ENCODE assay signal across 33 cellular contexts in the genomic region with DNA sequence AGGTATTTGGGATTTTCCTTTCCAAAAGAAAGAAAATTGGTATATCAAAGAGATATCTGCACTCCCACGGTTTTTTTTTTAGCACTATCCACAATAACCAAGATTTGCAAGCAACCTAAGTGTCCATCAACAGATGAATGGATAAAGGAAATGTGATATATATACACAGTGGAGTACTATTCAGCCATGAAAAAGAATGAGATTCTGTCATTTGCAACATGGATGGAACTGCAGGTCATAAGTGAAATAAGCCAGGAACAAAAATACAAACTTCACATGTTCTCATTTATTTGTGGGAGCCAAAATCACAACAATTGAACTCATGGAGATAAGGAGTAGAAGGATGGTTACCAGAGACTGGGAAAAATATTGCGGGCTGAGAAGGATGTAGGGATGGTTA. TPM values are rescaled to one million over a fixed set of nuclear protein-coding genes. Genes with fewer than 3 reads are reported as not detected.
DNase-seq lines count a peak whose midpoint lies in the region; ATAC-seq, FAIRE-seq and TF ChIP-seq lines count a peak whose summit lies in the region.
"Had no signal": no experiment of that assay in that cellular context is flagged by ENCODE, and none has a peak within 500 bp of the region (broad histone marks: within the 10 kb centered on the region; RNA-seq: fewer than 3 reads in every experiment).

No MANE protein-coding gene starts in this region.

- no peak overlapping the region for H3K9ac ChIP-seq in K562 (ENCODE audit: insufficient read depth in 1 of 2, low read depth in 2 of 2, low read length in 2 of 2)
- H3K9ac ChIP-seq: BLaER1; BLaER1 treated with 17β-estradiol and CSF1 and Interleukin-3, amounts not matched to agents 10 nM and 100 nM had no signal

- no peak for TF ChIP-seq EP300 in K562 (IDR thresholded peaks at IDR 0.05; ENCODE audit: low read length)

- no peak for TF ChIP-seq RAD21 in K562 (CRISPR knock-in tag; conservative IDR thresholded peaks at IDR 0.05 in 1 of 2, IDR thresholded peaks at IDR 0.05 in 1 of 2)

- no peak overlapping the region for H2AFZ ChIP-seq in K562 (ENCODE audit: low read depth, low read length)
- no peak overlapping the region for H2AFZ ChIP-seq in hepatocyte

- ATAC-seq in K562 (no peak), HG02938 (IDR thresholded peaks at IDR 0.05; ENCODE audit: unreplicated experiment) (no peak)
- ATAC-seq: A549; CD8-positive, alpha-beta T cell had no signal

- H3K36me3 ChIP-seq in HEK293 (ENCODE audit: control insufficient read depth in 2 of 2, insufficient read depth in 1 of 2, low read length in 2 of 2) (no peaks in the 10 kb centered on the region), K562 (ENCODE audit: control insufficient read depth, insufficient read depth, low read length) (no peaks in the 10 kb centered on the region), hepatocyte (replicated peaks; ENCODE audit: insufficient read depth, low read depth) (no peaks in the 10 kb centered on the region)
- H3K36me3 ChIP-seq: BE2C; BLaER1; BLaER1 treated with 17β-estradiol and CSF1 and Interleukin-3, amounts not matched to agents 10 nM and 100 nM had no signal

- TF ChIP-seq POLR2A in K562 (conservative IDR thresholded peaks at IDR 0.05) = no peak

- FAIRE-seq in HTR-8/SVneo (lab: Jason Lieb, UNC) (peak; percentile 68), K562 (lab: Jason Lieb, UNC) (no peak)
- FAIRE-seq: A204.1, A549, D721Med had no signal

- H3K9me1 ChIP-seq in K562 (ENCODE audit: control insufficient read depth, insufficient read depth, low read length) = no peaks in the 10 kb centered on the region

- H3K9me3 ChIP-seq in HEK293 (ENCODE audit: control insufficient read depth, insufficient read depth, low read depth, low read length) = no peaks in the 10 kb centered on the region
- H3K9me3 ChIP-seq in K562 (replicated peaks; ENCODE audit: control insufficient read depth, insufficient read depth, low read depth, low read length) = no peaks in the 10 kb centered on the region
- no peaks in the 10 kb centered on the region for H3K9me3 ChIP-seq in hepatocyte (ENCODE audit: low read depth)
- H3K9me3 ChIP-seq: A549, BE2C, BLaER1, Caco-2 had no signal

- WGBS in K562 (ENCODE audit: insufficient coverage, low coverage, missing lambda C conversion rate) = 7% methylated on average over 2 of the region's 2 CpGs
- WGBS in hepatocyte (ENCODE audit: low lambda C conversion rate, missing lambda C conversion rate) = 83% methylated on average over 2 of the region's 2 CpGs

- CTCF ChIA-PET in HEK293 (lab: Yijun Ruan, JAX) (no interaction called here), K562 (lab: Yijun Ruan, JAX; ENCODE audit: low intra/inter-chr PET ratio) (no interaction called here)

- H4K20me1 ChIP-seq in K562 (replicated peaks; ENCODE audit: control insufficient read depth, insufficient read depth, low read length) (no peaks in the 10 kb centered on the region), hepatocyte (ENCODE audit: insufficient read depth, poor library complexity, severe bottlenecking) (no peaks in the 10 kb centered on the region)
- H4K20me1 ChIP-seq: BLaER1; BLaER1 treated with 17β-estradiol and CSF1 and Interleukin-3, amounts not matched to agents 10 nM and 100 nM had no signal

- POLR2A ChIA-PET in HEK293 (lab: Yijun Ruan, JAX) = no interaction called here
- POLR2A ChIA-PET in K562 (lab: Yijun Ruan, JAX) = no interaction called here

- in situ Hi-C loops in K562 (cut with MboI) = no loop called here

- no peak for DNase-seq in HTR-8/SVneo (ENCODE audit: insufficient read length, low spot score)
- no peak for DNase-seq in K562 (ENCODE audit: extremely low read depth in 1 of 4, low spot score in 3 of 4)
- DNase-seq in hepatocyte (ENCODE audit: low spot score) = no peak
- DNase-seq in T-helper 9 cell = no peak
- DNase-seq: 8988T; ACHN; AML-193; BE2C; C1 segment of cervical spinal cord; Caco-2; Calu3; CD4-positive, alpha-beta memory T cell; CD4-positive, CD25-positive, alpha-beta regulatory T cell; CD8-positive, alpha-beta memory T cell; CD8-positive, alpha-beta T cell; COR-L47; DMS 273 treated with DMSO at 0.1 percent for 48 hours; DMS153; DMS53; DMS79; DMS79 treated with DMSO at 0.1 percent for 48 hours; DND-41; EL had no signal

- H3K4me2 ChIP-seq in K562 (ENCODE audit: insufficient read depth, low read length) = no peak overlapping the region
- H3K4me2 ChIP-seq in hepatocyte = no peak overlapping the region
- H3K4me2 ChIP-seq: A549; BLaER1; BLaER1 treated with 17β-estradiol and CSF1 and Interleukin-3, amounts not matched to agents 10 nM and 100 nM had no signal

- intact Hi-C loops in K562 (cut with micrococcal nuclease) = no loop called here

- H3K79me2 ChIP-seq in K562 (ENCODE audit: control insufficient read depth, insufficient read depth, low read length) (no peaks in the 10 kb centered on the region), hepatocyte (no peaks in the 10 kb centered on the region)

- TF ChIP-seq CTCF in HEK293 (tag by site-specific recombination; IDR thresholded peaks at IDR 0.05) (no peak), K562 (IDR thresholded peaks at IDR 0.05 in 2 of 3, conservative IDR thresholded peaks at IDR 0.05 in 1 of 3; ENCODE audit: insufficient read depth in 2 of 3, low read depth in 1 of 3, low read length in 3 of 3) (no peak), hepatocyte (IDR thresholded peaks at IDR 0.05; ENCODE audit: poor library complexity) (no peak)

- H3K4me3 ChIP-seq in HEK293 (ENCODE audit: low read depth, low read length) (no peak overlapping the region), K562 (no peak overlapping the region), hepatocyte (no peak overlapping the region)
- H3K4me3 ChIP-seq: A549; BLaER1; BLaER1 treated with 17β-estradiol and CSF1 and Interleukin-3, amounts not matched to agents 10 nM and 100 nM had no signal

- H3K27ac ChIP-seq in HEK293 (ENCODE audit: extremely low read depth, low read depth, low read length) = no peak overlapping the region
- H3K27ac ChIP-seq in K562 (ENCODE audit: extremely low read depth, low read depth, low read length) = no peak overlapping the region
- no peak overlapping the region for H3K27ac ChIP-seq in hepatocyte
- H3K27ac ChIP-seq: 22Rv1; A549; BLaER1; BLaER1 treated with 17β-estradiol and CSF1 and Interleukin-3, amounts not matched to agents 10 nM and 100 nM; C4-2B had no signal

- H3K27me3 ChIP-seq in K562 (ENCODE audit: control insufficient read depth in 2 of 2, insufficient read depth in 2 of 2, low read length in 2 of 2) (peaks cover 0 to 12% of the 10 kb centered on the region in 2 experiments; a peak in 2 of 5 replicates), hepatocyte (no peaks in the 10 kb centered on the region)
- H3K27me3 ChIP-seq: BE2C; BLaER1; BLaER1 treated with 17β-estradiol and CSF1 and Interleukin-3, amounts not matched to agents 10 nM and 100 nM had no signal

- no TSS peak for BruUV-seq in K562 (replicated peaks; lab: Mats Ljungman, UMichigan)

- H3K4me1 ChIP-seq in HEK293 (ENCODE audit: control insufficient read depth, insufficient read depth, low read length) (no peaks in the 10 kb centered on the region), K562 (replicated peaks in 1 of 2; ENCODE audit: control insufficient read depth in 2 of 2, insufficient read depth in 2 of 2, low read length in 2 of 2) (no peaks in the 10 kb centered on the region), hepatocyte (ENCODE audit: insufficient read depth) (no peaks in the 10 kb centered on the region)
- H3K4me1 ChIP-seq: A549; BE2C; BLaER1; BLaER1 treated with 17β-estradiol and CSF1 and Interleukin-3, amounts not matched to agents 10 nM and 100 nM; Caco-2 had no signal

- H3K9me2 ChIP-seq in hepatocyte (replicated peaks; ENCODE audit: insufficient read depth) = no peaks in the 10 kb centered on the region

TF ChIP-seq in HEK293, 187 proteins besides CTCF, POLR2A, EP300 and RAD21:
- TF ChIP-seq ZNF146 (tag by site-specific recombination; IDR thresholded peaks at IDR 0.05) (peak; percentile 75), ZNF670 (tag by site-specific recombination; IDR thresholded peaks at IDR 0.05; ENCODE audit: low read depth) (no peak)

TF ChIP-seq in K562, 482 proteins besides CTCF, POLR2A, EP300 and RAD21 (continues in another document):
- TF ChIP-seq MAFG (tag; conservative IDR thresholded peaks at IDR 0.05) = no peak
- TF ChIP-seq ZNF146 (CRISPR knock-in tag; IDR thresholded peaks at IDR 0.05; ENCODE audit: unreplicated experiment) = peak; percentile 83
- TF ChIP-seq NCOA6 (IDR thresholded peaks at IDR 0.05) = no peak
- TF ChIP-seq CEBPB (tag; IDR thresholded peaks at IDR 0.05) = no peak

RNA-seq across cellular contexts. Expression of gene ANKRD31, which starts 9.8 kb away (rescaled TPM):
- total RNA-seq in K562 (2011; cell fraction: chromatin; rRNA removed; ENCODE audit: low replicate concordance) = 0.09 and 0.42 TPM in 2 replicates
- total RNA-seq in K562 (2011; cell fraction: nucleolus; rRNA removed) = under 0.01 TPM in 2 replicates
- total RNA-seq in K562 (2011; cell fraction: nucleoplasm; rRNA removed) = 0.15 TPM in 1 of 2 replicates, not detected in the other
- total RNA-seq in K562 (2014; rRNA removed) (under 0.01 and 0.08 TPM in 2 replicates), K562 (2014; rRNA removed; fragmentation: Illumina TruSeq; extraction: Trizol) (0.06 and 0.11 TPM in 2 replicates), K562 (2015; rRNA removed; fragmentation: Illumina TruSeq; extraction: Trizol) (0.04 and 0.08 TPM in 2 replicates), K562 (2021) (0.04 and 0.07 TPM in 2 replicates), hepatocyte (0.47 and 0.60 TPM in 2 replicates)
- polyA plus RNA-seq in K562 (2011; rRNA removed) (0.04 and 0.07 TPM in 2 replicates), K562 (2014; fragmentation: Illumina TruSeq; extraction: Trizol) (0.04 and 0.06 TPM in 2 replicates), K562 (2014; fragmentation: Nextera tagmentation; extraction: Ambion mirVana) (under 1 TPM; 0.03 to 0.04 TPM), K562 (2014; rRNA removed) (0.04 TPM in 1 of 2 replicates, not detected in the other), hepatocyte (0.19 and 0.44 TPM in 2 replicates)
- 0.03 TPM in 1 of 2 replicates, not detected in the other for polyA plus RNA-seq in K562 (2011; cell fraction: cytosol; rRNA removed)
- polyA plus RNA-seq in K562 (2011; cell fraction: nucleus; rRNA removed) = 0.03 and 0.04 TPM in 2 replicates
- 0.03 and 0.07 TPM in 2 replicates for polyA plus RNA-seq in K562 (2012)
- polyA minus RNA-seq in K562 (2011; rRNA and poly(A)+ RNA removed) = 0.09 and 0.14 TPM in 2 replicates
- not detected in 2 replicates for polyA minus RNA-seq in K562 (2011; cell fraction: cytosol; rRNA and poly(A)+ RNA removed)
- 0.13 and 0.22 TPM in 2 replicates for polyA minus RNA-seq in K562 (2011; cell fraction: nucleus; rRNA and poly(A)+ RNA removed)
- total RNA-seq: A172 had no signal

Comparison
In these comparisons a context has a peak if more than half of its experiments do, and no peak if none do; other contexts are left out.
1. Of the 44 proteins assayed by ChIP-seq in both K562 and HEK293: peak only in K562: none; only in HEK293: none; in both: ZNF146; in neither: 43.